In the genomic region with DNA sequence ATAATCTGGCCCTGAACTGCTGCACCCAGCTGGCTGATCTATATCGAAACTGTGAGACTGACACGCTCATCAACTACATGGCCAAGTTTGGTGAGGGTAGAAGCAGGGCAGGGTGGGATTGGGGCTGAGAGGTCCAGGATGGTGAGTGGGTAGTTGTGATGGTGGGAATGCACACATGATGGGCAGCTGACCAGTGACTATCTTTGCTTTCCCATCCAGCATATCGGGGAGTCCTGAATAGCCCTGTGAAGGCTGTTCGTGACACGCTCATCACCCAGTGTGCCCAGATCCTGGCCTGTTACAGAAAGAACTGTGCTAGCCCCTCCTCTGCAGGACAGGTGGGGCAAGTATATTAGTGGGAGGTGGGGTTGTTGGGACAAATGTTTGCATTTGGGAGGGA, we compare ENCODE assay signal across 1 cellular context.
TF ChIP-seq lines count a peak whose summit lies in the region.

No MANE protein-coding gene starts in this region.

TF ChIP-seq in GM12878, 131 proteins besides CTCF, POLR2A, EP300 and RAD21:
- TF ChIP-seq ZBED1 (IDR thresholded peaks at IDR 0.05; ENCODE audit: borderline replicate concordance) = no peak
- TF ChIP-seq BMI1 (IDR thresholded peaks at IDR 0.05; ENCODE audit: borderline replicate concordance) = no peak
- TF ChIP-seq YBX1 (IDR thresholded peaks at IDR 0.05) = no peak
- no peak for TF ChIP-seq IKZF2 (IDR thresholded peaks at IDR 0.05)
- TF ChIP-seq FOXK2 (IDR thresholded peaks at IDR 0.05) = no peak
- no peak for TF ChIP-seq KAT2A (conservative IDR thresholded peaks at IDR 0.05; ENCODE audit: control insufficient read depth, low read depth, low read length)
